8 cellular contexts compared by ENCODE assay signal in the genomic region with DNA sequence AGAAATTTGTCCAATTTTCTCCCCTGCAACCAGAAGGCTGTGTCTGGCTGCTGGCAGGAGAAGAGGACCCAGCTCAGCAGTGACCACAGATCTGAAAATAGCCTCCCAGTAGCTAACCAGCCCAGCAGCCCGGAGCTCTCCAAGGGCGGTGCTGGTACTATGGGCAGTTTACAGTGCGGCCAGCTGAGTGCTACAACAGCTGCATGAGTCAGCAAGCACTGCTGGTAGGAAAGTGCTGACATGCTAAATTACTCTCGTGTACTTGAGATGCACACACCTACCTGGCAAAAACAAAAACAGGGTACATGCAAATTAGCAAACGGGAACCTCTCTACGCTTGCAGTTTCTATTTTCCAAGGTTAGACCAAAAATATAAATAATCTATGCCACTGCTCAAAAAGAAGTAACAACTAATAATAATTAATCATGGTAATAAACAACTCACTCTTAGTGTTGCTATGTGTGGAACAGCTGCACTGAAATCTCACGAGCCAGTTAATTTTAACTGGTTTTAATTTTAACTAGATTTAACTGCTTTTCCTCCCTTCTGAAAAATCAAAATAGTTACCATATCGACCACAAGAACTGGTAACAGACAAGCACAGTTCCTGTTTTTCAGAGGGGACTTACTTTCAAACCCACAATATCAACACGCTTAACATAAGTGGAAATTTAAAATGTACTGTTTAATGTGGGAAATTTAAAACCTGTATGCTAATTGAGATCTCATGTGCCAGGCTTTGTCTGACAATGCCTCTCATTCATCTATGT. TPM values are rescaled to one million over a fixed set of nuclear protein-coding genes. Genes with fewer than 3 reads are reported as not detected.
DNase-seq lines count a peak whose midpoint lies in the region; ATAC-seq, FAIRE-seq and TF ChIP-seq lines count a peak whose summit lies in the region.

No MANE protein-coding gene starts in this region.

- H3K4me1 ChIP-seq in Peyer's patch = peaks cover 0 to 20% (median 8%) of the 10 kb centered on the region in 4 donors
- H3K4me1 ChIP-seq in pancreas = peaks cover 0 to 7% (median 5%) of the 10 kb centered on the region in 3 donors

- DNase-seq in DMS 273 (lab: John Stamatoyannopoulos, UW; ENCODE audit: unreplicated experiment) = peak; percentile 72
- peak; percentile 41 for DNase-seq in GM20000 (ENCODE audit: low spot score)
- peak in 2 of 3 donors; percentile 82 to 88 for DNase-seq in Peyer's patch
- peak; percentile 57 for DNase-seq in activated naive CD8-positive, alpha-beta T cell treated with anti-CD3 and anti-CD28 coated beads for 36 hours
- peak; percentile 50 to 90 (median 78) for DNase-seq in head of caudate nucleus
- peak; percentile 66 to 81 (median 74) for DNase-seq in pancreas
- no peak for DNase-seq in NCI-H128 (lab: John Stamatoyannopoulos, UW; ENCODE audit: unreplicated experiment)

- TF ChIP-seq POLR2A in Peyer's patch (IDR thresholded peaks at IDR 0.05) = no peak

- H3K4me3 ChIP-seq in Peyer's patch (peak overlapping the region in 2 of 4 donors; percentile 5 to 15), pancreas (no peak overlapping the region)

- H3K4me1 Mint-ChIP-seq in activated naive CD8-positive, alpha-beta T cell treated with anti-CD3 and anti-CD28 coated beads for 36 hours = peaks cover 94% of the 10 kb centered on the region

- no peaks in the 10 kb centered on the region for H3K27me3 ChIP-seq in Peyer's patch
- no peaks in the 10 kb centered on the region for H3K27me3 ChIP-seq in pancreas

- H3K27me3 Mint-ChIP-seq in activated naive CD8-positive, alpha-beta T cell treated with anti-CD3 and anti-CD28 coated beads for 36 hours = no peaks in the 10 kb centered on the region

- intact Hi-C loops in head of caudate nucleus (cut with DNase I) = no loop called here
- intact Hi-C loops in pancreas (cut with DNase I) = loop anchor here in 1 of 3 donors (10.0 kb wide), 1 partner anchor 61 kb away; no protein-coding TSS in a partner anchor

- H3K9me3 ChIP-seq in Peyer's patch = no peaks in the 10 kb centered on the region
- H3K9me3 ChIP-seq in pancreas = no peaks in the 10 kb centered on the region

- H3K27ac Mint-ChIP-seq in activated naive CD8-positive, alpha-beta T cell treated with anti-CD3 and anti-CD28 coated beads for 36 hours = peak overlapping the region; percentile 98

- H3K36me3 ChIP-seq in Peyer's patch (no peaks in the 10 kb centered on the region), pancreas (no peaks in the 10 kb centered on the region)

- WGBS in pancreas, 2 donors = 6 to 7% methylated on average over 9 of the region's 9 CpGs

- H3K36me3 Mint-ChIP-seq in activated naive CD8-positive, alpha-beta T cell treated with anti-CD3 and anti-CD28 coated beads for 36 hours = peaks cover 72% of the 10 kb centered on the region

- peak overlapping the region; percentile 80 for H3K4me3 Mint-ChIP-seq in activated naive CD8-positive, alpha-beta T cell treated with anti-CD3 and anti-CD28 coated beads for 36 hours

- ATAC-seq in HG03520 (IDR thresholded peaks at IDR 0.05; ENCODE audit: unreplicated experiment) (peak; percentile 69), pancreas (peak; percentile 93 to 98 (median 98))

- TF ChIP-seq CTCF in GM20000 (IDR thresholded peaks at IDR 0.05; ENCODE audit: extremely low read depth, missing control alignments) (no peak), Peyer's patch (IDR thresholded peaks at IDR 0.05) (peak in 1 of 6 experiments; percentile 1), pancreas (IDR thresholded peaks at IDR 0.05) (no peak)

- H3K9me3 Mint-ChIP-seq in activated naive CD8-positive, alpha-beta T cell treated with anti-CD3 and anti-CD28 coated beads for 36 hours = peaks cover 15% of the 10 kb centered on the region

- no peak for FAIRE-seq in pancreas (lab: Jason Lieb, UNC)

- peak overlapping the region; percentile 26 to 78 (median 59) for H3K27ac ChIP-seq in Peyer's patch
- peak overlapping the region in 3 of 4 donors; percentile 38 to 53 (median 50) for H3K27ac ChIP-seq in pancreas

RNA-seq across cellular contexts. Expression of gene BACH2, which starts 10.8 kb away (rescaled TPM):
- total RNA-seq in Peyer's patch (10 to 100 TPM in 2 of 4 donors, 1 to 10 TPM in 1, under 1 TPM in 1; 0.18 to 26.4 (median 8.2) TPM), pancreas (1 to 10 TPM; 3.0 to 8.0 (median 5.5) TPM)
- total RNA-seq in activated naive CD8-positive, alpha-beta T cell treated with anti-CD3 and anti-CD28 coated beads for 36 hours = 10 to 100 TPM; 73.1 to 78.0 TPM
- 1 to 10 TPM in 1 of 2 donors, under 1 TPM in 1; 0.61 to 1.1 TPM for polyA plus RNA-seq in pancreas
